Comparison of ENCODE assay signal across 17 cellular contexts in the genomic region with DNA sequence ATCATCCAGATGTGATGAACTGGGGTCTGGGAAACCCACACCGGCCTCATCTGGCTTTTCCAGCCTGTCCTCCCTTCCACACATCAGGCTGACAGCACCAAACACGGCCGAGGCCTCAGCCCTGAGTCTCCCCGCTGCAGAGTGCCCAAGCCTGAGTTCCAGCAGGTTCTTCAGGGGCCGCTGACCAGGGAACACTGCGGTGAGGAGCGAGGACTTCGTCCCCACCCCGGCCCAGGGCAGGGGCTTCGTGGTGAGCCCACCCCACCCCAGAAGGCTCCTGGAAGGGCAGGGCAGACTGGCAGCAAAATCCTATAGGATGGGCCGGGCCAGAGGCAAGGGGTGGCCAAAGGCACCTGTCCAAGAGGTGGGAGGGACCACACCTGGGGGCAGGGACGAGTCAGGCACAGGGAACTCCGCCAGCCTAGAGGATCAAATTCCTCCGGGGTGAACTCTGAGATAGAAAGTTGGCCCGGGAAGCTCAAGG. TPM values are rescaled to one million over a fixed set of nuclear protein-coding genes. Genes with fewer than 3 reads are reported as not detected.
DNase-seq lines count a peak whose midpoint lies in the region; ATAC-seq and FAIRE-seq lines count a peak whose summit lies in the region.
"Had no signal": no experiment of that assay in that cellular context is flagged by ENCODE, and none has a peak within 500 bp of the region (broad histone marks: within the 10 kb centered on the region; RNA-seq: fewer than 3 reads in every experiment).

A gene (plus strand): TSS at position 454 of the 484 bp plus-strand sequence. CDS start 179 bp downstream, outside the sequence.

- H3K4me3 Mint-ChIP-seq in T-helper 2 cell treated with Interferon-gamma antibody and Interleukin-4, amounts not matched to agents 5 μg/mL and 100 μg/mL, for 36 hours = peak within 1 kb of the TSS; percentile 24
- H3K4me3 Mint-ChIP-seq: type B pancreatic cell had no signal

- H3K4me1 Mint-ChIP-seq in T-helper 2 cell treated with Interferon-gamma antibody and Interleukin-4, amounts not matched to agents 5 μg/mL and 100 μg/mL, for 36 hours (ENCODE audit: low read depth) = peaks cover 13% of the 10 kb centered on the region

- peak within 1 kb of the TSS; percentile 52 to 78 for H3K27ac ChIP-seq in small intestine (ENCODE audit: low read depth in 1 of 2, low read length in 1 of 2)

- no peaks in the 10 kb centered on the region for H3K9me3 Mint-ChIP-seq in T-helper 2 cell treated with Interferon-gamma antibody and Interleukin-4, amounts not matched to agents 5 μg/mL and 100 μg/mL, for 36 hours
- H3K9me3 Mint-ChIP-seq in activated naive CD4-positive, alpha-beta T cell treated with anti-CD3 and anti-CD28 coated beads, Interleukin-2, amount 50 U/mL, for 72 hours = no peaks in the 10 kb centered on the region
- H3K9me3 Mint-ChIP-seq: type B pancreatic cell had no signal

- H3K27ac Mint-ChIP-seq in T-helper 2 cell treated with Interferon-gamma antibody and Interleukin-4, amounts not matched to agents 5 μg/mL and 100 μg/mL, for 36 hours = peak within 1 kb of the TSS; percentile 74
- H3K27ac Mint-ChIP-seq in activated naive CD4-positive, alpha-beta T cell treated with anti-CD3 and anti-CD28 coated beads, Interleukin-2, amount 50 U/mL, for 72 hours = peak within 1 kb of the TSS; percentile 34 to 91

- no peaks in the 10 kb centered on the region for H3K27me3 ChIP-seq in small intestine (ENCODE audit: control insufficient read depth in 2 of 2, insufficient read depth in 2 of 2, low read length in 2 of 2)

- no peaks in the 10 kb centered on the region for H3K27me3 Mint-ChIP-seq in T-helper 2 cell treated with Interferon-gamma antibody and Interleukin-4, amounts not matched to agents 5 μg/mL and 100 μg/mL, for 36 hours (ENCODE audit: low read depth)

- 22 to 45% (median 27%) methylated on average over 13 to 15 of the region's 15 CpGs for WGBS in small intestine, 3 donors

- no peaks in the 10 kb centered on the region for H3K9me3 ChIP-seq in small intestine (ENCODE audit: control insufficient read depth, low read depth)

- H3K4me1 ChIP-seq in small intestine (ENCODE audit: control insufficient read depth in 2 of 2, insufficient read depth in 1 of 2, low read depth in 1 of 2, low read length in 1 of 2) = peaks cover 2 to 13% of the 10 kb centered on the region in 2 donors

- no peak for ATAC-seq in activated naive CD4-positive, alpha-beta T cell treated with anti-CD3 and anti-CD28 coated beads, Interleukin-2, amount 50 U/mL, for 72 hours
- ATAC-seq in GM18873 (IDR thresholded peaks at IDR 0.05; ENCODE audit: low FRiP score, unreplicated experiment) = no peak
- ATAC-seq: GM12878 had no signal

- H3K36me3 ChIP-seq in small intestine (ENCODE audit: control insufficient read depth in 2 of 2, insufficient read depth in 2 of 2, low read length in 2 of 2) = no peaks in the 10 kb centered on the region

- no peak for DNase-seq in T-helper 2 cell treated with Interferon-gamma antibody and Interleukin-4, amounts not matched to agents 5 μg/mL and 100 μg/mL, for 36 hours (ENCODE audit: low spot score)
- no peak for DNase-seq in T-helper 2 cell
- DNase-seq in activated naive CD4-positive, alpha-beta T cell treated with anti-CD3 and anti-CD28 coated beads, Interleukin-2, amount 50 U/mL, for 72 hours (ENCODE audit: low spot score in 2 of 2) = no peak
- peak; percentile 64 for DNase-seq in left kidney (ENCODE audit: low read depth, low spot score)
- peak; percentile 86 for DNase-seq in small intestine
- no peak for DNase-seq in AML-193 (lab: John Stamatoyannopoulos, UW)
- no peak for DNase-seq in NCI-H128 (lab: John Stamatoyannopoulos, UW; ENCODE audit: unreplicated experiment)
- DNase-seq: glutamatergic neuron, HCEC 1CT had no signal

- FAIRE-seq in small intestine (lab: Jason Lieb, UNC) = no peak
- FAIRE-seq: A204.1, astrocyte, GM12878 had no signal

- H3K36me3 Mint-ChIP-seq in T-helper 2 cell treated with Interferon-gamma antibody and Interleukin-4, amounts not matched to agents 5 μg/mL and 100 μg/mL, for 36 hours (ENCODE audit: low read depth) = no peaks in the 10 kb centered on the region
- H3K36me3 Mint-ChIP-seq in activated naive CD4-positive, alpha-beta T cell treated with anti-CD3 and anti-CD28 coated beads, Interleukin-2, amount 50 U/mL, for 72 hours = no peaks in the 10 kb centered on the region
- H3K36me3 Mint-ChIP-seq: type B pancreatic cell had no signal

- peak within 1 kb of the TSS in 1 of 2 donors; percentile 79 for H3K4me3 ChIP-seq in small intestine (ENCODE audit: low read depth in 1 of 2, low read length in 2 of 2)
- H3K4me3 ChIP-seq: GM12878 had no signal

RNA-seq across cellular contexts. Expression of the gene that starts here (rescaled TPM):
- total RNA-seq in activated naive CD4-positive, alpha-beta T cell treated with anti-CD3 and anti-CD28 coated beads, Interleukin-2, amount 50 U/mL, for 72 hours = not detected
- polyA plus RNA-seq in small intestine = 100 to 1,000 TPM in 2 of 3 donors, 10 to 100 TPM in 1; 25.0 to 143 (median 117) TPM
- total RNA-seq: activated CD8-positive, alpha-beta memory T cell treated with anti-CD3 and anti-CD28 coated beads for 36 hours; astrocyte; GM12878; LHCN-M2; T-helper 1 cell treated with Interleukin-12 subunit alpha and Interleukin-12 subunit beta and Interleukin-4 antibody, amounts not matched to agents 30 ng/mL and 1 ng/mL, for 36 hours had no signal

Comparison
In these comparisons a context has a peak if more than half of its experiments do, and no peak if none do; other contexts are left out.
1. DNase-seq: peak in left kidney (single experiment) and small intestine (single experiment); none in T-helper 2 cell treated with Interferon-gamma antibody and Interleukin-4, amounts not matched to agents 5 μg/mL and 100 μg/mL, for 36 hours (single experiment), T-helper 2 cell (0 of 5), activated naive CD4-positive, alpha-beta T cell treated with anti-CD3 and anti-CD28 coated beads, Interleukin-2, amount 50 U/mL, for 72 hours (0 of 2), AML-193 (0 of 2) and NCI-H128 (single experiment).